31 cellular contexts compared by ENCODE assay signal in genomic region chr11:64698427-64698826, GRCh38. TPM values are rescaled to one million over a fixed set of nuclear protein-coding genes. Genes with fewer than 3 reads are reported as not detected.
"Had no signal": no experiment of that assay in that cellular context is flagged by ENCODE, and none has a peak within 500 bp of the region (broad histone marks: within the 10 kb centered on the region; RNA-seq: fewer than 3 reads in every experiment).

No MANE protein-coding gene starts in this region.

- ATAC-seq: effector memory CD8-positive, alpha-beta T cell; esophagus mucosa; gastrocnemius medialis; heart right ventricle; left cardiac atrium; left lung; left ventricle myocardium superior; lower lobe of right lung; mucosa of descending colon had no signal

- DNase-seq: colonic mucosa; cortex of kidney; effector CD8-positive, alpha-beta T cell; effector memory CD8-positive, alpha-beta T cell; endodermal cell; erythroblast; esophagus squamous epithelium; foreskin fibroblast; foreskin melanocyte; gastrocnemius medialis; glutamatergic neuron; head of caudate nucleus; heart right ventricle; hippocampal formation; left cardiac atrium; left lung; left ventricle myocardium superior; lower lobe of right lung; mesenchymal stem cell; mucosa of descending colon had no signal

- H3K4me1 ChIP-seq: colonic mucosa, esophagus squamous epithelium, gastrocnemius medialis, heart right ventricle, left lung, lower lobe of right lung had no signal

- H3K9me3 Mint-ChIP-seq: dendritic cell treated with granulocyte-macrophage colony-stimulating factor and Interleukin-4, amounts not matched to agents 40 ng/mL and 50 ng/mL, for 4 days; effector memory CD8-positive, alpha-beta T cell; mesothelial cell of epicardium had no signal

- H3K9me3 ChIP-seq: colonic mucosa, esophagus squamous epithelium, gastrocnemius medialis, heart right ventricle, left lung, lower lobe of right lung, mucosa of descending colon had no signal

- H3K27ac Mint-ChIP-seq: dendritic cell treated with granulocyte-macrophage colony-stimulating factor and Interleukin-4, amounts not matched to agents 40 ng/mL and 50 ng/mL, for 4 days; effector memory CD8-positive, alpha-beta T cell; endodermal cell; mesothelial cell of epicardium had no signal

- H3K4me1 Mint-ChIP-seq: endodermal cell, mesothelial cell of epicardium had no signal

- H3K36me3 ChIP-seq: colonic mucosa, esophagus squamous epithelium, gastrocnemius medialis, heart right ventricle, left lung, lower lobe of right lung had no signal

- H3K27ac ChIP-seq: colonic mucosa, epithelial cell of prostate, esophagus squamous epithelium, gastrocnemius medialis, heart right ventricle, left lung, lower lobe of right lung had no signal

- FAIRE-seq: endometrium, islet of Langerhans, keratinocyte had no signal

- H3K36me3 Mint-ChIP-seq: mesothelial cell of epicardium had no signal

- H3K4me3 Mint-ChIP-seq: dendritic cell treated with granulocyte-macrophage colony-stimulating factor and Interleukin-4, amounts not matched to agents 40 ng/mL and 50 ng/mL, for 4 days; effector memory CD8-positive, alpha-beta T cell; endodermal cell; mesothelial cell of epicardium had no signal

- H3K4me3 ChIP-seq: colonic mucosa, esophagus squamous epithelium, gastrocnemius medialis, heart right ventricle, left lung, lower lobe of right lung, mucosa of descending colon had no signal

RNA-seq across cellular contexts. Expression of gene NRXN2, which starts 24.6 kb away (rescaled TPM):
- total RNA-seq: dermis microvascular lymphatic vessel endothelial cell, glomerular endothelial cell, kidney epithelial cell, lung microvascular endothelial cell had no signal
- polyA plus RNA-seq: keratinocyte had no signal
